Comparison of ENCODE assay signal across 10 cellular contexts in genomic region chr16:24645739-24646645, GRCh38.
A peak's percentile ranks its signal among the peaks of the same experiment; 100 is the strongest.
DNase-seq lines count a peak whose midpoint lies in the region; ATAC-seq and TF ChIP-seq lines count a peak whose summit lies in the region.
"Had no signal": no experiment of that assay in that cellular context is flagged by ENCODE, and none has a peak within 500 bp of the region (broad histone marks: within the 10 kb centered on the region; RNA-seq: fewer than 3 reads in every experiment).

No MANE protein-coding gene starts in this region.

- 73% methylated on average over 5 of the region's 5 CpGs for WGBS in esophagus muscularis mucosa

- H3K27ac ChIP-seq in PC-9 = peak overlapping the region; percentile 93
- peak overlapping the region; percentile 57 to 69 (median 61) for H3K27ac ChIP-seq in esophagus muscularis mucosa (replicated peaks in 1 of 4)
- H3K27ac ChIP-seq in Karpas-422 (ENCODE audit: low read length) = no peak overlapping the region

- intact Hi-C loops in PC-9 (cut with micrococcal nuclease; ENCODE audit: unreplicated experiment) (loop anchor here (1.0 kb wide), 3 partner anchors 35 to 83 kb away; partner anchors contain the start of gene TNRC6A), esophagus muscularis mucosa (cut with DNase I) (no loop called here)

- no peaks in the 10 kb centered on the region for H3K36me3 ChIP-seq in PC-9 (ENCODE audit: low read depth)
- H3K36me3 ChIP-seq in esophagus muscularis mucosa = no peaks in the 10 kb centered on the region
- no peaks in the 10 kb centered on the region for H3K36me3 ChIP-seq in Karpas-422 (ENCODE audit: insufficient read depth, low read length)

- no peaks in the 10 kb centered on the region for H3K36me3 Mint-ChIP-seq in osteocyte (ENCODE audit: unreplicated experiment)
- no peaks in the 10 kb centered on the region for H3K36me3 Mint-ChIP-seq in stimulated activated naive B cell treated with anti-CD40 and anti-IgM and Interleukin-4, amounts not matched to agents 10 μg/mL and 1 μg/mL and 100 μg/mL, for 72 hours

- H3K4me1 Mint-ChIP-seq in osteocyte (ENCODE audit: unreplicated experiment) = peaks cover 35% of the 10 kb centered on the region
- no peaks in the 10 kb centered on the region for H3K4me1 Mint-ChIP-seq in stimulated activated naive B cell treated with anti-CD40 and anti-IgM and Interleukin-4, amounts not matched to agents 10 μg/mL and 1 μg/mL and 100 μg/mL, for 72 hours

- H3K27me3 Mint-ChIP-seq in osteocyte (ENCODE audit: unreplicated experiment) = no peaks in the 10 kb centered on the region
- peaks cover 11 to 12% of the 10 kb centered on the region in 2 donors for H3K27me3 Mint-ChIP-seq in stimulated activated naive B cell treated with anti-CD40 and anti-IgM and Interleukin-4, amounts not matched to agents 10 μg/mL and 1 μg/mL and 100 μg/mL, for 72 hours

- H3F3A ChIP-seq in PC-9 (ENCODE audit: insufficient read depth, low read depth) = peaks cover 31% of the 10 kb centered on the region

- in situ Hi-C loops in Caki2 (cut with HindIII; ENCODE audit: low pct_unique_long_range_greater_than_20kb, low sequenced_read_pairs) = no loop called here

- CTCF ChIA-PET in PC-9 (lab: Charles Lee) = interaction anchor here (0.6 kb wide), 1 partner anchor 11 kb away, joined by 7 read pairs; no protein-coding TSS in a partner anchor

- H3K9ac ChIP-seq in Karpas-422 (ENCODE audit: low read length) = no peak overlapping the region

- H4K20me1 ChIP-seq in PC-9 (ENCODE audit: insufficient read depth) (no peaks in the 10 kb centered on the region), Karpas-422 (ENCODE audit: insufficient read depth, low read depth, low read length) (no peaks in the 10 kb centered on the region)

- H3K4me3 Mint-ChIP-seq in osteocyte (ENCODE audit: unreplicated experiment) = no peak overlapping the region
- H3K4me3 Mint-ChIP-seq in stimulated activated naive B cell treated with anti-CD40 and anti-IgM and Interleukin-4, amounts not matched to agents 10 μg/mL and 1 μg/mL and 100 μg/mL, for 72 hours = no peak overlapping the region

- no peaks in the 10 kb centered on the region for H3K9me3 Mint-ChIP-seq in osteocyte (ENCODE audit: unreplicated experiment)
- no peaks in the 10 kb centered on the region for H3K9me3 Mint-ChIP-seq in stimulated activated naive B cell treated with anti-CD40 and anti-IgM and Interleukin-4, amounts not matched to agents 10 μg/mL and 1 μg/mL and 100 μg/mL, for 72 hours

- peaks cover 36% of the 10 kb centered on the region for H3K4me1 ChIP-seq in PC-9 (replicated peaks; ENCODE audit: insufficient read depth)
- H3K4me1 ChIP-seq in esophagus muscularis mucosa = peaks cover 0 to 15% (median 14%) of the 10 kb centered on the region in 4 donors
- no peaks in the 10 kb centered on the region for H3K4me1 ChIP-seq in Karpas-422 (ENCODE audit: low read length)

- no peak for ATAC-seq in GM19452 (IDR thresholded peaks at IDR 0.05; ENCODE audit: unreplicated experiment)
- ATAC-seq in stimulated activated naive B cell treated with anti-CD40 and anti-IgM and Interleukin-4, amounts not matched to agents 10 μg/mL and 1 μg/mL and 100 μg/mL, for 72 hours (replicated peaks) = no peak
- ATAC-seq: K562 had no signal

- H3K9me2 ChIP-seq in PC-9 (ENCODE audit: insufficient read depth) (no peaks in the 10 kb centered on the region), Karpas-422 (replicated peaks; ENCODE audit: insufficient read depth, low read length) (no peaks in the 10 kb centered on the region)

- H3K27me3 ChIP-seq in PC-9 (ENCODE audit: insufficient read depth, low read depth) = no peaks in the 10 kb centered on the region
- H3K27me3 ChIP-seq in esophagus muscularis mucosa = no peaks in the 10 kb centered on the region
- H3K27me3 ChIP-seq in Karpas-422 (ENCODE audit: low read length) = no peaks in the 10 kb centered on the region

- BruUV-seq in PC-9 (replicated peaks; lab: Mats Ljungman, UMichigan) = no TSS peak

- no peak for TF ChIP-seq POLR2A in esophagus muscularis mucosa (IDR thresholded peaks at IDR 0.05; ENCODE audit: low read depth)

- H3K79me2 ChIP-seq in PC-9 (ENCODE audit: low read depth) (no peaks in the 10 kb centered on the region), Karpas-422 (ENCODE audit: low read length) (no peaks in the 10 kb centered on the region)

- POLR2A ChIA-PET in PC-9 (lab: Charles Lee; ENCODE audit: unreplicated experiment) = interaction anchor here (0.6 kb wide), 2 partner anchors 10 to 66 kb away, joined by 3 read pairs; no protein-coding TSS in a partner anchor

- H3K9me3 ChIP-seq in PC-9 (ENCODE audit: insufficient read depth, low read depth) (no peaks in the 10 kb centered on the region), esophagus muscularis mucosa (no peaks in the 10 kb centered on the region), Karpas-422 (ENCODE audit: low read length) (no peaks in the 10 kb centered on the region)

- H3K4me3 ChIP-seq in PC-9 (no peak overlapping the region), esophagus muscularis mucosa (no peak overlapping the region), Karpas-422 (ENCODE audit: low read length) (no peak overlapping the region)
- H3K4me3 ChIP-seq: K562 had no signal

- TF ChIP-seq EP300 in esophagus muscularis mucosa (IDR thresholded peaks at IDR 0.05) = no peak

- DNase-seq in Caki2 (ENCODE audit: low read depth) = peak; percentile 85
- peak; percentile 81 to 99 for DNase-seq in PC-9
- no peak for DNase-seq in esophagus muscularis mucosa (ENCODE audit: extremely low spot score)
- no peak for DNase-seq in osteocyte (ENCODE audit: extremely low spot score, unreplicated experiment)
- DNase-seq in Karpas-422 = no peak
- DNase-seq in DMS153 treated with DMSO at 0.1 percent for 48 hours (lab: John Stamatoyannopoulos, UW; ENCODE audit: unreplicated experiment) = no peak
- DNase-seq in stimulated activated naive B cell treated with anti-CD40 and anti-IgM and Interleukin-4, amounts not matched to agents 10 μg/mL and 1 μg/mL and 100 μg/mL, for 72 hours = no peak
- DNase-seq: SHP77 treated with DMSO at 0.1 percent for 48 hours had no signal

- TF ChIP-seq CTCF in PC-9 (conservative IDR thresholded peaks at IDR 0.05) = no peak
- TF ChIP-seq CTCF in esophagus muscularis mucosa (IDR thresholded peaks at IDR 0.05) = no peak
- TF ChIP-seq CTCF in osteocyte (IDR thresholded peaks at IDR 0.05) = no peak

- H2AFZ ChIP-seq in PC-9 (no peak overlapping the region), Karpas-422 (ENCODE audit: low read length) (no peak overlapping the region)

- H3K27ac Mint-ChIP-seq in osteocyte (ENCODE audit: unreplicated experiment) = peak overlapping the region; percentile 91
- no peak overlapping the region for H3K27ac Mint-ChIP-seq in stimulated activated naive B cell treated with anti-CD40 and anti-IgM and Interleukin-4, amounts not matched to agents 10 μg/mL and 1 μg/mL and 100 μg/mL, for 72 hours

- peak overlapping the region; percentile 54 for H3K4me2 ChIP-seq in PC-9
- H3K4me2 ChIP-seq in Karpas-422 (ENCODE audit: low read depth, low read length, poor library complexity, severe bottlenecking) = no peak overlapping the region

Comparison
In these comparisons a context has a peak if more than half of its experiments do, and no peak if none do; other contexts are left out.
1. DNase-seq: peak in Caki2 (single experiment) and PC-9 (2 of 2); none in esophagus muscularis mucosa (single experiment), osteocyte (single experiment), Karpas-422 (single experiment), DMS153 treated with DMSO at 0.1 percent for 48 hours (single experiment) and stimulated activated naive B cell treated with anti-CD40 and anti-IgM and Interleukin-4, amounts not matched to agents 10 μg/mL and 1 μg/mL and 100 μg/mL, for 72 hours (single experiment).